Comparison of ENCODE assay signal across 1 cellular context in genomic region chr21:15669247-15669646, GRCh38.
TF ChIP-seq lines count a peak whose summit lies in the region.

No MANE protein-coding gene starts in this region.

TF ChIP-seq in IMR-90, 13 proteins besides CTCF, POLR2A, EP300 and RAD21:
- TF ChIP-seq CEBPB (IDR thresholded peaks at IDR 0.05; ENCODE audit: low read depth, low read length) (peak; percentile 82), USF2 (IDR thresholded peaks at IDR 0.05; ENCODE audit: low read depth, low read length) (no peak)
